8 cellular contexts compared by ENCODE assay signal in the genomic region with DNA sequence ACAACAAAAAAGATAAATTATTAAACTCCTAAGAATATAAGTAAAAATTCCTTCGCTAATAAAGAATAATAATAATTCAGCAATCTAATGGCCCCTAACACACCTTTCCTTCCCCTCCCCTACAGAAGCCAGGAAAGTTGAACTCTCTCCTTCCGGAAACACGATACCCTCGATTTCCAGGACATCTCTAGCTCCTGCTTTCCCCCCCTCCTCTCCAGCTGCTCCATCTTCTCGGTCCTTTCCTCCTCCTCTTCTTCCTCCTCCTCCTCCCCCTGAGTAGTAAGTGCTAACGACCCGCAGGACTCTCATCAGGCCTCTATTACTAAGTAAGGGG. TPM values are rescaled to one million over a fixed set of nuclear protein-coding genes. Genes with fewer than 3 reads are reported as not detected.
DNase-seq lines count a peak whose midpoint lies in the region; ATAC-seq and TF ChIP-seq lines count a peak whose summit lies in the region.

No MANE protein-coding gene starts in this region.

- H3K4me1 Mint-ChIP-seq in activated naive CD4-positive, alpha-beta T cell treated with anti-CD3 and anti-CD28 coated beads for 36 hours (ENCODE audit: low read depth), result peaks cover 15% of the 10 kb centered on the region

- no peak for DNase-seq in activated naive CD4-positive, alpha-beta T cell treated with anti-CD3 and anti-CD28 coated beads for 36 hours
- DNase-seq in activated naive CD4-positive, alpha-beta T cell (lab: John Stamatoyannopoulos, UW), result no peak
- DNase-seq in SJCRH30 (peak in 1 of 2 experiments; percentile 60), fibroblast of pulmonary artery (ENCODE audit: low read depth) (no peak), prostate gland (ENCODE audit: low spot score) (no peak)

- CTCF ChIA-PET in activated naive CD4-positive, alpha-beta T cell treated with anti-CD3 and anti-CD28 coated beads for 36 hours (lab: Charles Lee), result no interaction called here

- 2% methylated on average over 7 of the region's 7 CpGs for WGBS in prostate gland

- H3K4me3 ChIP-seq in SJCRH30 (peak overlapping the region; percentile 82), fibroblast of pulmonary artery (replicated peaks; ENCODE audit: low read depth, low read length) (peak overlapping the region; percentile 80), prostate gland (peak overlapping the region; percentile 69 to 84)

- TF ChIP-seq CTCF in fibroblast of pulmonary artery (IDR thresholded peaks at IDR 0.05; ENCODE audit: low read length, missing control alignments) (no peak), prostate gland (IDR thresholded peaks at IDR 0.05) (no peak)

- H3K36me3 ChIP-seq in SJCRH30, result no peaks in the 10 kb centered on the region
- H3K36me3 ChIP-seq in prostate gland, result no peaks in the 10 kb centered on the region

- ATAC-seq in GM18505 (IDR thresholded peaks at IDR 0.05; ENCODE audit: unreplicated experiment) (no peak), HG02763 (IDR thresholded peaks at IDR 0.05; ENCODE audit: unreplicated experiment) (no peak)
- ATAC-seq in activated CD4-positive, CD25-positive, alpha-beta regulatory T cell treated with anti-CD3 and anti-CD28 coated beads, Interleukin-2, amount 50 U/mL, for 24 hours, result no peak

- no peaks in the 10 kb centered on the region for H3K4me1 ChIP-seq in SJCRH30
- H3K4me1 ChIP-seq in prostate gland (replicated peaks), result no peaks in the 10 kb centered on the region

- H3K27ac Mint-ChIP-seq in activated naive CD4-positive, alpha-beta T cell treated with anti-CD3 and anti-CD28 coated beads for 36 hours, result no peak overlapping the region

- H3K9me3 Mint-ChIP-seq in activated naive CD4-positive, alpha-beta T cell treated with anti-CD3 and anti-CD28 coated beads for 36 hours, result no peaks in the 10 kb centered on the region

- H3K27me3 ChIP-seq in SJCRH30, result no peaks in the 10 kb centered on the region
- H3K27me3 ChIP-seq in prostate gland (replicated peaks; ENCODE audit: insufficient read depth), result no peaks in the 10 kb centered on the region

- H3K27ac ChIP-seq in SJCRH30 (peak overlapping the region; percentile 57), prostate gland (peak overlapping the region; percentile 71 to 75)

- TF ChIP-seq POLR2A in prostate gland (IDR thresholded peaks at IDR 0.05) (no peak), GM18505 (IDR thresholded peaks at IDR 0.05; ENCODE audit: borderline replicate concordance, extremely low read depth, insufficient read depth, insufficient read length) (no peak)

- H3K9me3 ChIP-seq in SJCRH30 (replicated peaks) (no peaks in the 10 kb centered on the region), prostate gland (no peaks in the 10 kb centered on the region)

- intact Hi-C loops in activated naive CD4-positive, alpha-beta T cell treated with anti-CD3 and anti-CD28 coated beads for 36 hours (cut with micrococcal nuclease), result loop anchor here (1.0 to 2.0 kb wide), 4 partner anchors 79 to 417 kb away; a partner anchor contains a TSS
- intact Hi-C loops in prostate gland (cut with DNase I), result loop anchor here (10.0 kb wide), 1 partner anchor 97 kb away; no protein-coding TSS in a partner anchor

- H3K36me3 Mint-ChIP-seq in activated naive CD4-positive, alpha-beta T cell treated with anti-CD3 and anti-CD28 coated beads for 36 hours (ENCODE audit: low read depth), result no peaks in the 10 kb centered on the region

- peak overlapping the region; percentile 91 for H3K4me3 Mint-ChIP-seq in activated naive CD4-positive, alpha-beta T cell treated with anti-CD3 and anti-CD28 coated beads for 36 hours

- H3K27me3 Mint-ChIP-seq in activated naive CD4-positive, alpha-beta T cell treated with anti-CD3 and anti-CD28 coated beads for 36 hours (ENCODE audit: low read depth), result no peaks in the 10 kb centered on the region

RNA-seq across cellular contexts. Expression of a gene that starts 0.6 kb away (rescaled TPM):
- total RNA-seq in activated naive CD4-positive, alpha-beta T cell treated with anti-CD3 and anti-CD28 coated beads for 36 hours, result 1 to 10 TPM; 6.3 to 6.7 TPM
- 7.1 and 7.2 TPM in 2 replicates for total RNA-seq in SJCRH30 (2014; rRNA removed; shearing (Covaris generic))
- total RNA-seq in prostate gland, result 10 to 100 TPM in 1 of 2 donors, 1 to 10 TPM in 1; 9.3 to 14.2 TPM
